In genomic region chr13:98741741-98742435, GRCh38 we compare ENCODE assay signal across 18 cellular contexts. TPM values are rescaled to one million over a fixed set of nuclear protein-coding genes. Genes with fewer than 3 reads are reported as not detected.
A peak's percentile ranks its signal among the peaks of the same experiment; 100 is the strongest.
DNase-seq lines count a peak whose midpoint lies in the region; ATAC-seq and TF ChIP-seq lines count a peak whose summit lies in the region.
"Had no signal": no experiment of that assay in that cellular context is flagged by ENCODE, and none has a peak within 500 bp of the region (broad histone marks: within the 10 kb centered on the region; RNA-seq: fewer than 3 reads in every experiment).

No MANE protein-coding gene starts in this region.

- H3K9me2 ChIP-seq in hepatocyte (replicated peaks; ENCODE audit: insufficient read depth), result no peaks in the 10 kb centered on the region

- TF ChIP-seq CTCF in hepatocyte (IDR thresholded peaks at IDR 0.05; ENCODE audit: poor library complexity), result no peak

- H3K27me3 ChIP-seq in hepatocyte, result no peaks in the 10 kb centered on the region
- H3K27me3 ChIP-seq in right cardiac atrium (ENCODE audit: control insufficient read depth, insufficient read depth), result no peaks in the 10 kb centered on the region
- H3K27me3 ChIP-seq: gastroesophageal sphincter, pancreas, Peyer's patch had no signal

- H3K4me2 ChIP-seq in hepatocyte, result no peak overlapping the region

- peak overlapping the region; percentile 82 for H3K27ac ChIP-seq in hepatocyte
- no peak overlapping the region for H3K27ac ChIP-seq in right cardiac atrium (ENCODE audit: low read length)
- H3K27ac ChIP-seq: gastroesophageal sphincter, pancreas, Peyer's patch had no signal

- no peaks in the 10 kb centered on the region for H4K20me1 ChIP-seq in hepatocyte (ENCODE audit: insufficient read depth, poor library complexity, severe bottlenecking)

- H3K9me3 ChIP-seq in hepatocyte (ENCODE audit: low read depth) (no peaks in the 10 kb centered on the region), right cardiac atrium (ENCODE audit: control insufficient read depth, low read length) (no peaks in the 10 kb centered on the region)
- H3K9me3 ChIP-seq: gastroesophageal sphincter, pancreas had no signal

- H3K4me3 ChIP-seq in hepatocyte, result no peak overlapping the region
- no peak overlapping the region for H3K4me3 ChIP-seq in right cardiac atrium (ENCODE audit: low read length)
- H3K4me3 ChIP-seq: gastroesophageal sphincter, pancreas, Peyer's patch had no signal

- DNase-seq in AG08396 (ENCODE audit: low spot score) (peak; percentile 48), GM03348 (ENCODE audit: low spot score) (peak; percentile 28), NCI-H69 (lab: John Stamatoyannopoulos, UW) (peak; percentile 69), hepatocyte (ENCODE audit: low spot score) (peak; percentile 61), SKM-1 treated with dmso at 0.1 percent for 144 hours (lab: John Stamatoyannopoulos, UW; ENCODE audit: unreplicated experiment) (no peak), ACHN (no peak), right cardiac atrium (no peak)
- DNase-seq: activated CD4-positive, alpha-beta T cell treated with anti-CD3 and anti-CD28 coated beads, Interleukin-2, amount 10 ng/mL, durations not matched to agents 7 days and 5 days; Karpas-422; NCI-H1694; NCI-H510A; Peyer's patch; stimulated activated CD4-positive, alpha-beta T cell treated with anti-CD3 and anti-CD28 coated beads, Interleukin-4, amount 100 ng/mL, for 1 hour had no signal

- in situ Hi-C loops in ACHN (cut with HindIII; ENCODE audit: low pct_ligation_motif_present, low pct_unique_long_range_greater_than_20kb, low sequenced_read_pairs), result no loop called here

- intact Hi-C loops in right cardiac atrium (cut with DNase I), result no loop called here

- H3K36me3 ChIP-seq in hepatocyte (replicated peaks; ENCODE audit: insufficient read depth, low read depth), result no peaks in the 10 kb centered on the region
- H3K36me3 ChIP-seq: gastroesophageal sphincter, pancreas, Peyer's patch had no signal

- H2AFZ ChIP-seq in hepatocyte, result no peak overlapping the region

- 80% methylated on average over 14 of the region's 14 CpGs for WGBS in hepatocyte (ENCODE audit: low lambda C conversion rate, missing lambda C conversion rate)
- 74% methylated on average over 14 of the region's 14 CpGs for WGBS in right cardiac atrium

- H3K4me1 ChIP-seq in hepatocyte (ENCODE audit: insufficient read depth) (peaks cover 12% of the 10 kb centered on the region), right cardiac atrium (ENCODE audit: control insufficient read depth, insufficient read depth, low read length) (no peaks in the 10 kb centered on the region)
- H3K4me1 ChIP-seq: gastroesophageal sphincter, pancreas had no signal

- H3K79me2 ChIP-seq in hepatocyte, result no peaks in the 10 kb centered on the region

- no peak for ATAC-seq in GM18520 (IDR thresholded peaks at IDR 0.05; ENCODE audit: unreplicated experiment)
- ATAC-seq in right cardiac atrium, result no peak
- ATAC-seq: gastroesophageal sphincter, pancreas had no signal

RNA-seq across cellular contexts. Expression of gene SLC15A1, which starts 10.6 kb away (rescaled TPM):
- 14.2 and 18.7 TPM in 2 replicates for total RNA-seq in hepatocyte
- 7.5 and 10.0 TPM in 2 replicates for polyA plus RNA-seq in hepatocyte
- total RNA-seq in right cardiac atrium, result under 1 TPM in 1 of 4 donors, not detected in 3; 0.11 TPM
- not detected for polyA plus RNA-seq in right cardiac atrium
- total RNA-seq: activated CD4-positive, alpha-beta T cell treated with anti-CD3 and anti-CD28 coated beads, Interleukin-2, amount 10 ng/mL, durations not matched to agents 7 days and 5 days; myocyte; skeletal muscle tissue had no signal

Comparison
In these comparisons a context has a peak if more than half of its experiments do, and no peak if none do; other contexts are left out.
1. DNase-seq: peak in AG08396 (single experiment), GM03348 (single experiment), NCI-H69 (single experiment) and hepatocyte (single experiment); none in SKM-1 treated with dmso at 0.1 percent for 144 hours (single experiment), ACHN (single experiment) and right cardiac atrium (0 of 3).
2. RNA of gene SLC15A1, which starts 10.6 kb away (total RNA-seq): 14.2 to 18.7 TPM in hepatocyte; 0.11 TPM in right cardiac atrium; every median in the first group is over 10 times any median in the second.